In genomic region chr4:94917146-94917545, GRCh38 we compare ENCODE assay signal across 27 cellular contexts.
"Had no signal": no experiment of that assay in that cellular context is flagged by ENCODE, and none has a peak within 500 bp of the region (broad histone marks: within the 10 kb centered on the region; RNA-seq: fewer than 3 reads in every experiment).

No MANE protein-coding gene starts in this region.

- H3K4me3 ChIP-seq: stomach, suprapubic skin, testis, thoracic aorta, thyroid gland, tibial artery, tibial nerve, transverse colon, upper lobe of left lung, upper lobe of right lung, uterus, vagina had no signal

- H3K27ac ChIP-seq: stomach, suprapubic skin, testis, thoracic aorta, thyroid gland, tibial artery, tibial nerve, transverse colon, upper lobe of left lung, upper lobe of right lung, uterus, vagina had no signal

- H3K4me1 ChIP-seq: stomach, suprapubic skin, thyroid gland, tibial artery, tibial nerve, transverse colon, upper lobe of left lung, upper lobe of right lung, uterus, vagina had no signal

- H3K36me3 ChIP-seq: stomach, suprapubic skin, thoracic aorta, thyroid gland, transverse colon, upper lobe of left lung, upper lobe of right lung, uterus, vagina had no signal

- H3K9me3 ChIP-seq: testis, thyroid gland, upper lobe of right lung, vagina had no signal

- H3K27me3 ChIP-seq: stomach, suprapubic skin, testis, thyroid gland, tibial artery, tibial nerve, transverse colon, upper lobe of left lung, upper lobe of right lung, uterus, vagina had no signal

- H3K27me3 Mint-ChIP-seq: stimulated activated memory B cell treated with anti-CD40 and anti-IgM and Interleukin-4, amounts not matched to agents 10 μg/mL and 1 μg/mL and 100 μg/mL, for 72 hours; stimulated activated naive B cell treated with anti-CD40 and anti-IgM and Interleukin-4, amounts not matched to agents 10 μg/mL and 1 μg/mL and 100 μg/mL, for 72 hours; stimulated activated naive CD8-positive, alpha-beta T cell treated with anti-CD3 and anti-CD28 coated beads, Interleukin-15, amount 100 ng/mL, for 72 hours; stimulated activated naive CD8-positive, alpha-beta T cell treated with anti-CD3 and anti-CD28 coated beads, Interleukin-15, Interleukin-2, amounts not matched to agents 100 ng/mL and 50 ng/mL, for 24 hours; type B pancreatic cell had no signal

- DNase-seq: stimulated activated CD4-positive, alpha-beta T cell treated with anti-CD3 and anti-CD28 coated beads, Interleukin-2, amount 100 ng/mL, for 48 hours; stimulated activated CD4-positive, alpha-beta T cell treated with anti-CD3 and anti-CD28 coated beads, Interleukin-4, amount 100 ng/mL, for 1 hour; stimulated activated CD4-positive, alpha-beta T cell treated with anti-CD3 and anti-CD28 coated beads, Interleukin-4, amount 100 ng/mL, for 24 hours; stimulated activated CD4-positive, alpha-beta T cell treated with anti-CD3 and anti-CD28 coated beads, Interleukin-4, amount 100 ng/mL, for 4 hours; stimulated activated CD8-positive, alpha-beta memory T cell treated with anti-CD3 and anti-CD28 coated beads, Interleukin-4, amount 100 ng/mL, for 48 hours; stimulated activated naive B cell treated with anti-CD40 and anti-IgM and Interleukin-4, amounts not matched to agents 10 μg/mL and 1 μg/mL and 100 μg/mL, for 72 hours; stimulated activated naive CD4-positive, alpha-beta T cell; stimulated activated naive CD4-positive, alpha-beta T cell treated with Interleukin-2 at 50 U/mL for 16 hours; stimulated activated naive CD8-positive, alpha-beta T cell treated with anti-CD3 and anti-CD28 coated beads, Interleukin-15, amount 100 ng/mL, for 72 hours; stimulated activated naive CD8-positive, alpha-beta T cell treated with anti-CD3 and anti-CD28 coated beads, Interleukin-15, Interleukin-2, amounts not matched to agents 100 U/mL and 50 U/mL, for 24 hours; stomach; substantia nigra; testis; thyroid gland; tibial artery; transverse colon; trophoblast cell; upper lobe of left lung; upper lobe of right lung; uterus had no signal

- ATAC-seq: stimulated activated memory B cell treated with anti-CD40 and anti-IgM and Interleukin-4, amounts not matched to agents 10 μg/mL and 1 μg/mL and 100 μg/mL, for 72 hours; stimulated activated naive B cell treated with anti-CD40 and anti-IgM and Interleukin-4, amounts not matched to agents 10 μg/mL and 1 μg/mL and 100 μg/mL, for 72 hours; stimulated activated naive CD8-positive, alpha-beta T cell treated with anti-CD3 and anti-CD28 coated beads, Interleukin-15, amount 100 ng/mL, for 72 hours; stimulated activated naive CD8-positive, alpha-beta T cell treated with anti-CD3 and anti-CD28 coated beads, Interleukin-15, Interleukin-2, amounts not matched to agents 100 U/mL and 50 U/mL, for 24 hours; upper lobe of right lung had no signal

- H3K4me3 Mint-ChIP-seq: stimulated activated memory B cell treated with anti-CD40 and anti-IgM and Interleukin-4, amounts not matched to agents 10 μg/mL and 1 μg/mL and 100 μg/mL, for 72 hours; stimulated activated naive B cell treated with anti-CD40 and anti-IgM and Interleukin-4, amounts not matched to agents 10 μg/mL and 1 μg/mL and 100 μg/mL, for 72 hours; stimulated activated naive CD8-positive, alpha-beta T cell treated with anti-CD3 and anti-CD28 coated beads, Interleukin-15, amount 100 ng/mL, for 72 hours; stimulated activated naive CD8-positive, alpha-beta T cell treated with anti-CD3 and anti-CD28 coated beads, Interleukin-15, Interleukin-2, amounts not matched to agents 100 ng/mL and 50 ng/mL, for 24 hours; type B pancreatic cell had no signal

- H3K27ac Mint-ChIP-seq: stimulated activated memory B cell treated with anti-CD40 and anti-IgM and Interleukin-4, amounts not matched to agents 10 μg/mL and 1 μg/mL and 100 μg/mL, for 72 hours; stimulated activated naive B cell treated with anti-CD40 and anti-IgM and Interleukin-4, amounts not matched to agents 10 μg/mL and 1 μg/mL and 100 μg/mL, for 72 hours; stimulated activated naive CD8-positive, alpha-beta T cell treated with anti-CD3 and anti-CD28 coated beads, Interleukin-15, amount 100 ng/mL, for 72 hours; stimulated activated naive CD8-positive, alpha-beta T cell treated with anti-CD3 and anti-CD28 coated beads, Interleukin-15, Interleukin-2, amounts not matched to agents 100 ng/mL and 50 ng/mL, for 24 hours; type B pancreatic cell had no signal

- H3K36me3 Mint-ChIP-seq: stimulated activated memory B cell treated with anti-CD40 and anti-IgM and Interleukin-4, amounts not matched to agents 10 μg/mL and 1 μg/mL and 100 μg/mL, for 72 hours; type B pancreatic cell had no signal

- H3K4me1 Mint-ChIP-seq: stimulated activated memory B cell treated with anti-CD40 and anti-IgM and Interleukin-4, amounts not matched to agents 10 μg/mL and 1 μg/mL and 100 μg/mL, for 72 hours; stimulated activated naive B cell treated with anti-CD40 and anti-IgM and Interleukin-4, amounts not matched to agents 10 μg/mL and 1 μg/mL and 100 μg/mL, for 72 hours had no signal
